In genomic region chr6:20266851-20267608, GRCh38 we compare ENCODE assay signal across 10 cellular contexts. TPM values are rescaled to one million over a fixed set of nuclear protein-coding genes. Genes with fewer than 3 reads are reported as not detected.
DNase-seq lines count a peak whose midpoint lies in the region; ATAC-seq lines count a peak whose summit lies in the region.
"Had no signal": no experiment of that assay in that cellular context is flagged by ENCODE, and none has a peak within 500 bp of the region (broad histone marks: within the 10 kb centered on the region; RNA-seq: fewer than 3 reads in every experiment).

No MANE protein-coding gene starts in this region.

- peaks cover 6% of the 10 kb centered on the region for H3K4me1 Mint-ChIP-seq in activated T-helper 2 cell treated with anti-CD3 and anti-CD28 coated beads, Interferon-gamma antibody, Interleukin-2, Interleukin-4, amounts not matched to agents 10 μg/mL and 5 μg/mL and 100 μg/mL, durations not matched to agents 14 hours and 24 hours and 36 hours (ENCODE audit: low read depth)

- peak; percentile 26 for DNase-seq in DMS53 treated with DMSO at 0.1 percent for 48 hours (lab: John Stamatoyannopoulos, UW; ENCODE audit: unreplicated experiment)
- no peak for DNase-seq in activated T-helper 2 cell treated with anti-CD3 and anti-CD28 coated beads, Interferon-gamma antibody, Interleukin-2, Interleukin-4, amounts not matched to agents 10 μg/mL and 5 μg/mL and 100 μg/mL, durations not matched to agents 14 hours and 24 hours and 36 hours (ENCODE audit: low spot score)
- DNase-seq in glomerular visceral epithelial cell (ENCODE audit: extremely low spot score) = no peak
- no peak for DNase-seq in germinal center (ENCODE audit: low spot score)
- DNase-seq: NCI-H2029, posterior cingulate gyrus had no signal

- H3K27me3 Mint-ChIP-seq in activated T-helper 2 cell treated with anti-CD3 and anti-CD28 coated beads, Interferon-gamma antibody, Interleukin-2, Interleukin-4, amounts not matched to agents 10 μg/mL and 5 μg/mL and 100 μg/mL, durations not matched to agents 14 hours and 24 hours and 36 hours (ENCODE audit: low read depth) = peaks cover 11% of the 10 kb centered on the region

- ATAC-seq in GM19023 (IDR thresholded peaks at IDR 0.05; ENCODE audit: unreplicated experiment) = peak; percentile 45
- ATAC-seq in HG03575 (IDR thresholded peaks at IDR 0.05; ENCODE audit: extremely low read depth, insufficient number of reproducible peaks, low FRiP score, unreplicated experiment) = peak; percentile 60
- ATAC-seq in HG03108 (IDR thresholded peaks at IDR 0.05; ENCODE audit: unreplicated experiment) = no peak
- ATAC-seq in GM21367 (IDR thresholded peaks at IDR 0.05; ENCODE audit: unreplicated experiment) = no peak

- peak overlapping the region; percentile 20 for H3K27ac Mint-ChIP-seq in activated T-helper 2 cell treated with anti-CD3 and anti-CD28 coated beads, Interferon-gamma antibody, Interleukin-2, Interleukin-4, amounts not matched to agents 10 μg/mL and 5 μg/mL and 100 μg/mL, durations not matched to agents 14 hours and 24 hours and 36 hours

- H3K9me3 Mint-ChIP-seq in activated T-helper 2 cell treated with anti-CD3 and anti-CD28 coated beads, Interferon-gamma antibody, Interleukin-2, Interleukin-4, amounts not matched to agents 10 μg/mL and 5 μg/mL and 100 μg/mL, durations not matched to agents 14 hours and 24 hours and 36 hours = peaks cover 3% of the 10 kb centered on the region

- H3K4me3 Mint-ChIP-seq in activated T-helper 2 cell treated with anti-CD3 and anti-CD28 coated beads, Interferon-gamma antibody, Interleukin-2, Interleukin-4, amounts not matched to agents 10 μg/mL and 5 μg/mL and 100 μg/mL, durations not matched to agents 14 hours and 24 hours and 36 hours (ENCODE audit: low read depth) = no peak overlapping the region

- intact Hi-C loops in activated T-helper 2 cell treated with anti-CD3 and anti-CD28 coated beads, Interferon-gamma antibody, Interleukin-2, Interleukin-4, amounts not matched to agents 10 μg/mL and 5 μg/mL and 100 μg/mL, durations not matched to agents 14 hours and 24 hours and 36 hours (cut with micrococcal nuclease) = loop anchor here (5.0 kb wide), 1 partner anchor 50 kb away; no protein-coding TSS in a partner anchor

- no peaks in the 10 kb centered on the region for H3K36me3 Mint-ChIP-seq in activated T-helper 2 cell treated with anti-CD3 and anti-CD28 coated beads, Interferon-gamma antibody, Interleukin-2, Interleukin-4, amounts not matched to agents 10 μg/mL and 5 μg/mL and 100 μg/mL, durations not matched to agents 14 hours and 24 hours and 36 hours (ENCODE audit: low read depth)

RNA-seq across cellular contexts. Expression of gene MBOAT1, which starts 54.8 kb away (rescaled TPM):
- total RNA-seq in activated T-helper 2 cell treated with anti-CD3 and anti-CD28 coated beads, Interferon-gamma antibody, Interleukin-2, Interleukin-4, amounts not matched to agents 10 μg/mL and 5 μg/mL and 100 μg/mL, durations not matched to agents 14 hours and 24 hours and 36 hours = 32.8 and 33.8 TPM in 2 replicates

Comparison
In these comparisons a context has a peak if more than half of its experiments do, and no peak if none do; other contexts are left out.
1. ATAC-seq: peak in GM19023 (single experiment) and HG03575 (single experiment); none in HG03108 (single experiment) and GM21367 (single experiment).